Comparison of ENCODE assay signal across 1 cellular context in genomic region chr3:30319713-30320112, GRCh38.
TF ChIP-seq lines count a peak whose summit lies in the region.

No MANE protein-coding gene starts in this region.

TF ChIP-seq in HepG2, 621 proteins besides CTCF, POLR2A, EP300 and RAD21 (continued from another document and continues in another):
- TF ChIP-seq, protein P1, sequence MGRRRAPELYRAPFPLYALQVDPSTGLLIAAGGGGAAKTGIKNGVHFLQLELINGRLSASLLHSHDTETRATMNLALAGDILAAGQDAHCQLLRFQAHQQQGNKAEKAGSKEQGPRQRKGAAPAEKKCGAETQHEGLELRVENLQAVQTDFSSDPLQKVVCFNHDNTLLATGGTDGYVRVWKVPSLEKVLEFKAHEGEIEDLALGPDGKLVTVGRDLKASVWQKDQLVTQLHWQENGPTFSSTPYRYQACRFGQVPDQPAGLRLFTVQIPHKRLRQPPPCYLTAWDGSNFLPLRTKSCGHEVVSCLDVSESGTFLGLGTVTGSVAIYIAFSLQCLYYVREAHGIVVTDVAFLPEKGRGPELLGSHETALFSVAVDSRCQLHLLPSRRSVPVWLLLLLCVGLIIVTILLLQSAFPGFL (CRISPR knock-in tag; IDR thresholded peaks at IDR 0.05): no peak
- TF ChIP-seq NBN (conservative IDR thresholded peaks at IDR 0.05) (no peak), TBX2 (CRISPR knock-in tag; IDR thresholded peaks at IDR 0.05; ENCODE audit: borderline replicate concordance) (peak; percentile 47; the same call in 1 of the 2 replicates), YEATS4 (CRISPR knock-in tag; IDR thresholded peaks at IDR 0.05; ENCODE audit: borderline replicate concordance) (no peak), SMYD3 (CRISPR knock-in tag; IDR thresholded peaks at IDR 0.05) (0 out of 2 replicates have a peak, but pooled peaks have one; percentile 40), SALL1 (CRISPR knock-in tag; IDR thresholded peaks at IDR 0.05) (peak; percentile 35; the same call in 1 of the 2 replicates), ZKSCAN8 (CRISPR knock-in tag; IDR thresholded peaks at IDR 0.05; ENCODE audit: borderline replicate concordance) (peak; percentile 40; the same call in 1 of the 2 replicates), TCF7 (IDR thresholded peaks at IDR 0.05; ENCODE audit: low read depth) (no peak), ZNF350 (CRISPR knock-in tag; IDR thresholded peaks at IDR 0.05; ENCODE audit: borderline replicate concordance, low read depth) (no peak), HOMEZ (CRISPR knock-in tag; IDR thresholded peaks at IDR 0.05; ENCODE audit: low read depth) (peak; percentile 73; the same call in 1 of the 2 replicates), BORCS8-MEF2B (CRISPR knock-in tag; IDR thresholded peaks at IDR 0.05) (0 out of 2 replicates have a peak, but pooled peaks have one; percentile 30), MLLT10 (CRISPR knock-in tag; IDR thresholded peaks at IDR 0.05) (no peak), SAP130 (CRISPR knock-in tag; IDR thresholded peaks at IDR 0.05; ENCODE audit: low read depth) (peak; percentile 31; the same call in 1 of the 2 replicates), MXI1 (IDR thresholded peaks at IDR 0.05; ENCODE audit: borderline replicate concordance, low read depth, low read length) (no peak), ETV6 (CRISPR knock-in tag; conservative IDR thresholded peaks at IDR 0.05) (no peak), POGZ (CRISPR knock-in tag; IDR thresholded peaks at IDR 0.05) (peak; percentile 78), NR2C2 (CRISPR knock-in tag; IDR thresholded peaks at IDR 0.05; ENCODE audit: borderline replicate concordance) (0 out of 2 replicates have a peak, but pooled peaks have one; percentile 11), POLR2AphosphoS2 (IDR thresholded peaks at IDR 0.05; ENCODE audit: low read depth, low read length) (no peak), ZGPAT (CRISPR knock-in tag; IDR thresholded peaks at IDR 0.05) (no peak; the same call in 1 of the 2 replicates), MIER2 (CRISPR knock-in tag; IDR thresholded peaks at IDR 0.05) (0 out of 2 replicates have a peak, but pooled peaks have one; percentile 64), WIZ (CRISPR knock-in tag; IDR thresholded peaks at IDR 0.05) (no peak), KMT2A (CRISPR knock-in tag; IDR thresholded peaks at IDR 0.05) (no peak), ZNF609 (CRISPR knock-in tag; IDR thresholded peaks at IDR 0.05; ENCODE audit: borderline replicate concordance) (no peak), BCL6 (CRISPR knock-in tag; IDR thresholded peaks at IDR 0.05) (peak; percentile 46; the same call in 1 of the 2 replicates), HNRNPL (IDR thresholded peaks at IDR 0.05; ENCODE audit: low read depth, low read length) (no peak), CREM (IDR thresholded peaks at IDR 0.05) (no peak), CREM (CRISPR knock-in tag; IDR thresholded peaks at IDR 0.05) (no peak), SOX6 (IDR thresholded peaks at IDR 0.05) (no peak), SOX6 (CRISPR knock-in tag; IDR thresholded peaks at IDR 0.05) (peak; percentile 29; the same call in 1 of the 2 replicates), ZNF10 (CRISPR knock-in tag; IDR thresholded peaks at IDR 0.05; ENCODE audit: borderline replicate concordance, low read depth) (no peak), ZNF160 (CRISPR knock-in tag; IDR thresholded peaks at IDR 0.05) (no peak), SNAI1 (CRISPR knock-in tag; IDR thresholded peaks at IDR 0.05; ENCODE audit: borderline replicate concordance) (no peak), CEBPG (CRISPR knock-in tag; IDR thresholded peaks at IDR 0.05) (peak; percentile 44), IKZF1 (IDR thresholded peaks at IDR 0.05) (no peak), KLF16 (CRISPR knock-in tag; IDR thresholded peaks at IDR 0.05) (peak in 1 of 2 experiments; percentile 56; a peak in 1 of 4 replicates)
- TF ChIP-seq, protein P2, sequence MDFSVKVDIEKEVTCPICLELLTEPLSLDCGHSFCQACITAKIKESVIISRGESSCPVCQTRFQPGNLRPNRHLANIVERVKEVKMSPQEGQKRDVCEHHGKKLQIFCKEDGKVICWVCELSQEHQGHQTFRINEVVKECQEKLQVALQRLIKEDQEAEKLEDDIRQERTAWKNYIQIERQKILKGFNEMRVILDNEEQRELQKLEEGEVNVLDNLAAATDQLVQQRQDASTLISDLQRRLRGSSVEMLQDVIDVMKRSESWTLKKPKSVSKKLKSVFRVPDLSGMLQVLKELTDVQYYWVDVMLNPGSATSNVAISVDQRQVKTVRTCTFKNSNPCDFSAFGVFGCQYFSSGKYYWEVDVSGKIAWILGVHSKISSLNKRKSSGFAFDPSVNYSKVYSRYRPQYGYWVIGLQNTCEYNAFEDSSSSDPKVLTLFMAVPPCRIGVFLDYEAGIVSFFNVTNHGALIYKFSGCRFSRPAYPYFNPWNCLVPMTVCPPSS (IDR thresholded peaks at IDR 0.05): no peak
- TF ChIP-seq, protein P3, sequence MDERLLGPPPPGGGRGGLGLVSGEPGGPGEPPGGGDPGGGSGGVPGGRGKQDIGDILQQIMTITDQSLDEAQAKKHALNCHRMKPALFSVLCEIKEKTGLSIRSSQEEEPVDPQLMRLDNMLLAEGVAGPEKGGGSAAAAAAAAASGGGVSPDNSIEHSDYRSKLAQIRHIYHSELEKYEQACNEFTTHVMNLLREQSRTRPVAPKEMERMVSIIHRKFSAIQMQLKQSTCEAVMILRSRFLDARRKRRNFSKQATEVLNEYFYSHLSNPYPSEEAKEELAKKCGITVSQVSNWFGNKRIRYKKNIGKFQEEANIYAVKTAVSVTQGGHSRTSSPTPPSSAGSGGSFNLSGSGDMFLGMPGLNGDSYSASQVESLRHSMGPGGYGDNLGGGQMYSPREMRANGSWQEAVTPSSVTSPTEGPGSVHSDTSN (CRISPR knock-in tag; IDR thresholded peaks at IDR 0.05): no peak
- TF ChIP-seq, protein P4, sequence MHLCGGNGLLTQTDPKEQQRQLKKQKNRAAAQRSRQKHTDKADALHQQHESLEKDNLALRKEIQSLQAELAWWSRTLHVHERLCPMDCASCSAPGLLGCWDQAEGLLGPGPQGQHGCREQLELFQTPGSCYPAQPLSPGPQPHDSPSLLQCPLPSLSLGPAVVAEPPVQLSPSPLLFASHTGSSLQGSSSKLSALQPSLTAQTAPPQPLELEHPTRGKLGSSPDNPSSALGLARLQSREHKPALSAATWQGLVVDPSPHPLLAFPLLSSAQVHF (CRISPR knock-in tag; IDR thresholded peaks at IDR 0.05): no peak
- TF ChIP-seq, protein P5, sequence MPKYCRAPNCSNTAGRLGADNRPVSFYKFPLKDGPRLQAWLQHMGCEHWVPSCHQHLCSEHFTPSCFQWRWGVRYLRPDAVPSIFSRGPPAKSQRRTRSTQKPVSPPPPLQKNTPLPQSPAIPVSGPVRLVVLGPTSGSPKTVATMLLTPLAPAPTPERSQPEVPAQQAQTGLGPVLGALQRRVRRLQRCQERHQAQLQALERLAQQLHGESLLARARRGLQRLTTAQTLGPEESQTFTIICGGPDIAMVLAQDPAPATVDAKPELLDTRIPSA (CRISPR knock-in tag; IDR thresholded peaks at IDR 0.05; ENCODE audit: borderline replicate concordance): no peak
- TF ChIP-seq, protein P6, sequence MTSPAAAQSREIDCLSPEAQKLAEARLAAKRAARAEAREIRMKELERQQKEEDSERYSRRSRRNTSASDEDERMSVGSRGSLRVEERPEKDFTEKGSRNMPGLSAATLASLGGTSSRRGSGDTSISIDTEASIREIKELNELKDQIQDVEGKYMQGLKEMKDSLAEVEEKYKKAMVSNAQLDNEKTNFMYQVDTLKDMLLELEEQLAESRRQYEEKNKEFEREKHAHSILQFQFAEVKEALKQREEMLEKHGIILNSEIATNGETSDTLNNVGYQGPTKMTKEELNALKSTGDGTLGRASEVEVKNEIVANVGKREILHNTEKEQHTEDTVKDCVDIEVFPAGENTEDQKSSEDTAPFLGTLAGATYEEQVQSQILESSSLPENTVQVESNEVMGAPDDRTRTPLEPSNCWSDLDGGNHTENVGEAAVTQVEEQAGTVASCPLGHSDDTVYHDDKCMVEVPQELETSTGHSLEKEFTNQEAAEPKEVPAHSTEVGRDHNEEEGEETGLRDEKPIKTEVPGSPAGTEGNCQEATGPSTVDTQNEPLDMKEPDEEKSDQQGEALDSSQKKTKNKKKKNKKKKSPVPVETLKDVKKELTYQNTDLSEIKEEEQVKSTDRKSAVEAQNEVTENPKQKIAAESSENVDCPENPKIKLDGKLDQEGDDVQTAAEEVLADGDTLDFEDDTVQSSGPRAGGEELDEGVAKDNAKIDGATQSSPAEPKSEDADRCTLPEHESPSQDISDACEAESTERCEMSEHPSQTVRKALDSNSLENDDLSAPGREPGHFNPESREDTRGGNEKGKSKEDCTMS (CRISPR knock-in tag; conservative IDR thresholded peaks at IDR 0.05): peak; percentile 73; the same call in 1 of the 2 replicates
- TF ChIP-seq, protein P7, sequence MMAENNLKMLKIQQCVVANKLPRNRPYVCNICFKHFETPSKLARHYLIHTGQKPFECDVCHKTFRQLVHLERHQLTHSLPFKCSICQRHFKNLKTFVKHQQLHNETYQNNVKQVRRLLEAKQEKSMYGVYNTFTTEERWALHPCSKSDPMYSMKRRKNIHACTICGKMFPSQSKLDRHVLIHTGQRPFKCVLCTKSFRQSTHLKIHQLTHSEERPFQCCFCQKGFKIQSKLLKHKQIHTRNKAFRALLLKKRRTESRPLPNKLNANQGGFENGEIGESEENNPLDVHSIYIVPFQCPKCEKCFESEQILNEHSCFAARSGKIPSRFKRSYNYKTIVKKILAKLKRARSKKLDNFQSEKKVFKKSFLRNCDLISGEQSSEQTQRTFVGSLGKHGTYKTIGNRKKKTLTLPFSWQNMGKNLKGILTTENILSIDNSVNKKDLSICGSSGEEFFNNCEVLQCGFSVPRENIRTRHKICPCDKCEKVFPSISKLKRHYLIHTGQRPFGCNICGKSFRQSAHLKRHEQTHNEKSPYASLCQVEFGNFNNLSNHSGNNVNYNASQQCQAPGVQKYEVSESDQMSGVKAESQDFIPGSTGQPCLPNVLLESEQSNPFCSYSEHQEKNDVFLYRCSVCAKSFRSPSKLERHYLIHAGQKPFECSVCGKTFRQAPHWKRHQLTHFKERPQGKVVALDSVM (CRISPR knock-in tag; IDR thresholded peaks at IDR 0.05): no peak
